ENCODE assay signal across 16 cellular contexts in genomic region chrX:115367956-115368355, GRCh38.
DNase-seq lines count a peak whose midpoint lies in the region; ATAC-seq and TF ChIP-seq lines count a peak whose summit lies in the region.
"Had no signal": no experiment of that assay in that cellular context is flagged by ENCODE, and none has a peak within 500 bp of the region (broad histone marks: within the 10 kb centered on the region; RNA-seq: fewer than 3 reads in every experiment).

No MANE protein-coding gene starts in this region.

- peaks cover 10% of the 10 kb centered on the region for H3K4me1 ChIP-seq in ACC112 (ENCODE audit: control insufficient read depth, insufficient read depth, low read length, unreplicated experiment)
- H3K4me1 ChIP-seq: colonic mucosa had no signal

- intact Hi-C loops in posterior cingulate gyrus (cut with DNase I) = no loop called here

- no peaks in the 10 kb centered on the region for H3K27me3 ChIP-seq in ACC112 (ENCODE audit: insufficient read depth, low read length)
- H3K27me3 ChIP-seq: colonic mucosa had no signal

- H2AFZ ChIP-seq in ACC112 (ENCODE audit: low read length, unreplicated experiment) = peak overlapping the region; percentile 50
- H2AFZ ChIP-seq: PC-9 had no signal

- H3K4me1 Mint-ChIP-seq in nephron = peaks cover 89% of the 10 kb centered on the region
- H3K4me1 Mint-ChIP-seq: T-helper 17 cell had no signal

- no peak for TF ChIP-seq CTCF in nephron (IDR thresholded peaks at IDR 0.05; ENCODE audit: unreplicated experiment in 3 of 3)

- ATAC-seq in HG03469 (IDR thresholded peaks at IDR 0.05; ENCODE audit: unreplicated experiment) = no peak
- ATAC-seq: naive thymus-derived CD8-positive, alpha-beta T cell; T-helper 17 cell had no signal

- H3K27ac ChIP-seq in ACC112 (ENCODE audit: low read depth, low read length) = no peak overlapping the region
- H3K27ac ChIP-seq in epithelial cell of prostate = peak overlapping the region; percentile 48
- H3K27ac ChIP-seq: colonic mucosa, PC-9 had no signal

- H3K36me3 ChIP-seq in ACC112 (ENCODE audit: insufficient read depth, low read length) = no peaks in the 10 kb centered on the region
- H3K36me3 ChIP-seq: colonic mucosa had no signal

- H3K4me3 ChIP-seq in ACC112 (ENCODE audit: low read depth, low read length) = no peak overlapping the region
- H3K4me3 ChIP-seq: colonic mucosa, PC-9 had no signal

- no peaks in the 10 kb centered on the region for H3K27me3 Mint-ChIP-seq in nephron (ENCODE audit: low read depth)
- H3K27me3 Mint-ChIP-seq: activated naive CD8-positive, alpha-beta T cell; T-helper 17 cell had no signal

- H3K9me3 Mint-ChIP-seq in nephron = no peaks in the 10 kb centered on the region
- H3K9me3 Mint-ChIP-seq: naive thymus-derived CD8-positive, alpha-beta T cell had no signal

- DNase-seq in SK-MEL-5 (ENCODE audit: low read depth, low spot score) (peak; percentile 85), epithelial cell of prostate (ENCODE audit: low read depth, low spot score) (no peak), posterior cingulate gyrus (no peak), HPDE6-E6E7 (ENCODE audit: extremely low spot score) (no peak)
- no peak for DNase-seq in stimulated activated CD4-positive, alpha-beta T cell treated with anti-CD3 and anti-CD28 coated beads, Interleukin-4, amount 100 ng/mL, for 1 hour
- DNase-seq: ACHN; colonic mucosa; naive thymus-derived CD8-positive, alpha-beta T cell; NCI-H1105; NCI-H446 treated with DMSO at 0.1 percent for 48 hours; PC-9; T-helper 17 cell had no signal

- no peaks in the 10 kb centered on the region for H3K79me2 ChIP-seq in ACC112 (ENCODE audit: control insufficient read depth, insufficient read depth, low read length, unreplicated experiment)

- no peaks in the 10 kb centered on the region for H3K36me3 Mint-ChIP-seq in nephron (ENCODE audit: low read depth)
- H3K36me3 Mint-ChIP-seq: activated naive CD8-positive, alpha-beta T cell; naive thymus-derived CD8-positive, alpha-beta T cell had no signal

- peak overlapping the region; percentile 65 to 92 (median 80) for H3K27ac Mint-ChIP-seq in nephron
- H3K27ac Mint-ChIP-seq: activated naive CD8-positive, alpha-beta T cell; naive thymus-derived CD8-positive, alpha-beta T cell; T-helper 17 cell had no signal

- peak overlapping the region in 1 of 3 experiments; percentile 10 for H3K4me3 Mint-ChIP-seq in nephron
- H3K4me3 Mint-ChIP-seq: activated naive CD8-positive, alpha-beta T cell; naive thymus-derived CD8-positive, alpha-beta T cell; T-helper 17 cell had no signal

- in situ Hi-C loops in SK-MEL-5 (cut with HindIII; ENCODE audit: low pct_unique_long_range_greater_than_20kb, low sequenced_read_pairs) = no loop called here
